Comparison of ENCODE assay signal across 1 cellular context in the genomic region with DNA sequence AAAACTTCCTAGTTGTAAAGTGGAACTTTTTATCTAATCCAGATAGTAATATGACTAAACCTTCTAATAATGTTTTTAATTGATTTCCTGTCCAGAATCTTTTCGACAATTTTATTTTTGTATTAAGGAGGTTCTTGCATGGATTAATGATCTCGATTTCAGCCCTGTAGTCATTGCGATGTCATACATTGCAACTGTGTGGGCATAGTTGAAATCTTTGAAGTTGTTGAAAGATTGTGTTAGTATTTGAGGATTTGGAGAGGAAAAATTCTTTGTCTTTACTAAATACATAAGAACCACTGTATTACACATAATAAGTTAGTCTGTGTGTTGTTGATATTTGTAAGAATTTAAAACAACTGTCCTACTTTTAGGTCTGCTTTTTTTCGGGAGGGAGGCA.
TF ChIP-seq lines count a peak whose summit lies in the region.

No MANE protein-coding gene starts in this region.

TF ChIP-seq in GM23338, 12 proteins besides CTCF, POLR2A, EP300 and RAD21:
- TF ChIP-seq NANOG (IDR thresholded peaks at IDR 0.05; ENCODE audit: borderline replicate concordance) (no peak), JUNB (IDR thresholded peaks at IDR 0.05; ENCODE audit: unreplicated experiment) (no peak), STAT1 (IDR thresholded peaks at IDR 0.05; ENCODE audit: unreplicated experiment) (no peak), EZH2phosphoT487 (IDR thresholded peaks at IDR 0.05; ENCODE audit: unreplicated experiment) (no peak), POLR2AphosphoS5 (IDR thresholded peaks at IDR 0.05; ENCODE audit: low read depth) (no peak), ZNF331 (CRISPR knock-in tag; IDR thresholded peaks at IDR 0.05; ENCODE audit: low read depth) (no peak), ZNF114 (CRISPR knock-in tag; IDR thresholded peaks at IDR 0.05) (no peak)
- TF ChIP-seq, protein P1, sequence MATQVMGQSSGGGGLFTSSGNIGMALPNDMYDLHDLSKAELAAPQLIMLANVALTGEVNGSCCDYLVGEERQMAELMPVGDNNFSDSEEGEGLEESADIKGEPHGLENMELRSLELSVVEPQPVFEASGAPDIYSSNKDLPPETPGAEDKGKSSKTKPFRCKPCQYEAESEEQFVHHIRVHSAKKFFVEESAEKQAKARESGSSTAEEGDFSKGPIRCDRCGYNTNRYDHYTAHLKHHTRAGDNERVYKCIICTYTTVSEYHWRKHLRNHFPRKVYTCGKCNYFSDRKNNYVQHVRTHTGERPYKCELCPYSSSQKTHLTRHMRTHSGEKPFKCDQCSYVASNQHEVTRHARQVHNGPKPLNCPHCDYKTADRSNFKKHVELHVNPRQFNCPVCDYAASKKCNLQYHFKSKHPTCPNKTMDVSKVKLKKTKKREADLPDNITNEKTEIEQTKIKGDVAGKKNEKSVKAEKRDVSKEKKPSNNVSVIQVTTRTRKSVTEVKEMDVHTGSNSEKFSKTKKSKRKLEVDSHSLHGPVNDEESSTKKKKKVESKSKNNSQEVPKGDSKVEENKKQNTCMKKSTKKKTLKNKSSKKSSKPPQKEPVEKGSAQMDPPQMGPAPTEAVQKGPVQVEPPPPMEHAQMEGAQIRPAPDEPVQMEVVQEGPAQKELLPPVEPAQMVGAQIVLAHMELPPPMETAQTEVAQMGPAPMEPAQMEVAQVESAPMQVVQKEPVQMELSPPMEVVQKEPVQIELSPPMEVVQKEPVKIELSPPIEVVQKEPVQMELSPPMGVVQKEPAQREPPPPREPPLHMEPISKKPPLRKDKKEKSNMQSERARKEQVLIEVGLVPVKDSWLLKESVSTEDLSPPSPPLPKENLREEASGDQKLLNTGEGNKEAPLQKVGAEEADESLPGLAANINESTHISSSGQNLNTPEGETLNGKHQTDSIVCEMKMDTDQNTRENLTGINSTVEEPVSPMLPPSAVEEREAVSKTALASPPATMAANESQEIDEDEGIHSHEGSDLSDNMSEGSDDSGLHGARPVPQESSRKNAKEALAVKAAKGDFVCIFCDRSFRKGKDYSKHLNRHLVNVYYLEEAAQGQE (IDR thresholded peaks at IDR 0.05; ENCODE audit: unreplicated experiment), result no peak
- TF ChIP-seq, protein P2, sequence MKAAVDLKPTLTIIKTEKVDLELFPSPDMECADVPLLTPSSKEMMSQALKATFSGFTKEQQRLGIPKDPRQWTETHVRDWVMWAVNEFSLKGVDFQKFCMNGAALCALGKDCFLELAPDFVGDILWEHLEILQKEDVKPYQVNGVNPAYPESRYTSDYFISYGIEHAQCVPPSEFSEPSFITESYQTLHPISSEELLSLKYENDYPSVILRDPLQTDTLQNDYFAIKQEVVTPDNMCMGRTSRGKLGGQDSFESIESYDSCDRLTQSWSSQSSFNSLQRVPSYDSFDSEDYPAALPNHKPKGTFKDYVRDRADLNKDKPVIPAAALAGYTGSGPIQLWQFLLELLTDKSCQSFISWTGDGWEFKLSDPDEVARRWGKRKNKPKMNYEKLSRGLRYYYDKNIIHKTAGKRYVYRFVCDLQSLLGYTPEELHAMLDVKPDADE (IDR thresholded peaks at IDR 0.05), result no peak
